ENCODE assay signal across 35 cellular contexts in the genomic region with DNA sequence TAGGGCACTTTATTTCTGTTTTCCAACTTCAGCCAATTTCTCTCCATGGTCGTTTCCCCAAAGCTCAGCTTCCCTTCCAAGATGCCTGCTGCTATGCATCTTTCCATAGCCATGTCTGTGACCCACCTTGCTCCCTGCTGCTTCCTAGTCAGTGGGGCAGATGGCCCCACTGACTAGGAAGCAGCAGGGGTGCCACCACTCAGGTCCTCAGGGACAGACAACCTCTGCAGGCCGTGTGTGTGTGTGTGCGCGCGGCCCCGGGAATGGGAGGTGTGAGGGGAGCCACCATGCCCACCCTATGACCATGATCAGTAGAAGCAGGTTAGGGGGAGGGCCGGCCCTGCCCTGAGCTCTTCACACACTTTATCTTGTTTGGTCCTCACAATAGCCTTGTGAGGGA. TPM values are rescaled to one million over a fixed set of nuclear protein-coding genes. Genes with fewer than 3 reads are reported as not detected.
"Had no signal": no experiment of that assay in that cellular context is flagged by ENCODE, and none has a peak within 500 bp of the region (broad histone marks: within the 10 kb centered on the region; RNA-seq: fewer than 3 reads in every experiment).

No MANE protein-coding gene starts in this region.

- H3K4me1 Mint-ChIP-seq: activated CD4-positive, alpha-beta T cell treated with anti-CD3 and anti-CD28 coated beads, Interleukin-2, amount 10 ng/mL, durations not matched to agents 24 days and 14 days; central memory CD8-positive, alpha-beta T cell; immature natural killer cell had no signal

- H3K4me3 Mint-ChIP-seq: activated CD4-positive, alpha-beta memory T cell treated with anti-CD3 and anti-CD28 coated beads for 36 hours; activated CD4-positive, alpha-beta T cell treated with anti-CD3 and anti-CD28 coated beads, Interleukin-2, amount 10 ng/mL, durations not matched to agents 24 days and 14 days; activated T-cell treated with anti-CD3 and anti-CD28 coated beads, Interleukin-2, amount 50 U/mL, for 4 hours; activated T-helper 17 cell treated with anti-CD3 and anti-CD28 coated beads, Interleukin-2, amount 50 U/mL, for 72 hours; central memory CD8-positive, alpha-beta T cell; dendritic cell treated with granulocyte-macrophage colony-stimulating factor and Interleukin-4, amounts not matched to agents 40 ng/mL and 50 ng/mL, for 4 days; endodermal cell; immature natural killer cell; mesothelial cell of epicardium; naive thymus-derived CD4-positive, alpha-beta T cell; stimulated activated naive B cell treated with anti-CD40 and anti-IgM and Interleukin-4, amounts not matched to agents 10 μg/mL and 1 μg/mL and 100 μg/mL, for 72 hours; T-helper 17 cell had no signal

- H3K4me3 ChIP-seq: heart left ventricle, stomach, tibial artery, upper lobe of right lung had no signal

- DNase-seq: activated CD4-positive, alpha-beta memory T cell treated with anti-CD3 and anti-CD28 coated beads for 36 hours; activated CD4-positive, alpha-beta T cell treated with anti-CD3 and anti-CD28 coated beads, Interleukin-2, amount 10 ng/mL, durations not matched to agents 24 days and 14 days; activated CD4-positive, CD25-positive, alpha-beta regulatory T cell treated with anti-CD3 and anti-CD28 coated beads, Interleukin-2, amount 50 U/mL, for 72 hours; activated gamma-delta T cell treated with Interleukin-2 at 50 U/mL for 16 hours; activated naive CD4-positive, alpha-beta T cell treated with anti-CD3 and anti-CD28 coated beads, Interleukin-2, amount 50 U/mL, for 16 hours; activated T-cell treated with anti-CD3 and anti-CD28 coated beads, Interleukin-2, amount 50 U/mL, for 4 hours; anterior cingulate cortex; endodermal cell; foreskin fibroblast; heart left ventricle; hypothalamus; immature natural killer cell; kidney; left colon; mammary epithelial cell; naive thymus-derived CD4-positive, alpha-beta T cell; small intestine; stimulated activated CD4-positive, alpha-beta T cell treated with anti-CD3 and anti-CD28 coated beads, Interleukin-1b, Interleukin-23, amount 100 ng/mL, for 48 hours; stimulated activated naive B cell treated with anti-CD40 and anti-IgM and Interleukin-4, amounts not matched to agents 10 μg/mL and 1 μg/mL and 100 μg/mL, for 72 hours; stomach; T-helper 17 cell; T1000; tibial artery; upper lobe of right lung had no signal

- H3K27me3 Mint-ChIP-seq: activated CD4-positive, alpha-beta memory T cell treated with anti-CD3 and anti-CD28 coated beads for 36 hours had no signal

- H3K27ac Mint-ChIP-seq: activated CD4-positive, alpha-beta memory T cell treated with anti-CD3 and anti-CD28 coated beads for 36 hours; activated CD4-positive, alpha-beta T cell treated with anti-CD3 and anti-CD28 coated beads, Interleukin-2, amount 10 ng/mL, durations not matched to agents 24 days and 14 days; dendritic cell treated with granulocyte-macrophage colony-stimulating factor and Interleukin-4, amounts not matched to agents 40 ng/mL and 50 ng/mL, for 4 days; endodermal cell; immature natural killer cell; mesothelial cell of epicardium; stimulated activated naive B cell treated with anti-CD40 and anti-IgM and Interleukin-4, amounts not matched to agents 10 μg/mL and 1 μg/mL and 100 μg/mL, for 72 hours; T-helper 17 cell had no signal

- H3K36me3 ChIP-seq: heart left ventricle, stomach, tibial artery, upper lobe of right lung had no signal

- ATAC-seq: activated T-cell treated with anti-CD3 and anti-CD28 coated beads, Interleukin-2, amount 50 U/mL, for 4 hours; activated T-helper 17 cell treated with anti-CD3 and anti-CD28 coated beads, Interleukin-2, amount 50 U/mL, for 72 hours; esophagus mucosa; heart left ventricle; left colon; naive thymus-derived CD4-positive, alpha-beta T cell; sciatic nerve; stimulated activated naive B cell treated with anti-CD40 and anti-IgM and Interleukin-4, amounts not matched to agents 10 μg/mL and 1 μg/mL and 100 μg/mL, for 72 hours; T-helper 17 cell; upper lobe of right lung had no signal

- H3K9me3 Mint-ChIP-seq: activated CD4-positive, alpha-beta memory T cell treated with anti-CD3 and anti-CD28 coated beads for 36 hours; activated CD4-positive, alpha-beta T cell treated with anti-CD3 and anti-CD28 coated beads, Interleukin-2, amount 10 ng/mL, durations not matched to agents 24 days and 14 days; activated T-cell treated with anti-CD3 and anti-CD28 coated beads, Interleukin-2, amount 50 U/mL, for 4 hours; activated T-helper 17 cell treated with anti-CD3 and anti-CD28 coated beads, Interleukin-2, amount 50 U/mL, for 72 hours; central memory CD8-positive, alpha-beta T cell; dendritic cell treated with granulocyte-macrophage colony-stimulating factor and Interleukin-4, amounts not matched to agents 40 ng/mL and 50 ng/mL, for 4 days; endodermal cell; immature natural killer cell; mesothelial cell of epicardium; naive thymus-derived CD4-positive, alpha-beta T cell; stimulated activated naive B cell treated with anti-CD40 and anti-IgM and Interleukin-4, amounts not matched to agents 10 μg/mL and 1 μg/mL and 100 μg/mL, for 72 hours had no signal

- H3K9me3 ChIP-seq: heart left ventricle, stomach, tibial artery, upper lobe of right lung had no signal

- H3K36me3 Mint-ChIP-seq: activated CD4-positive, alpha-beta memory T cell treated with anti-CD3 and anti-CD28 coated beads for 36 hours; immature natural killer cell; mesothelial cell of epicardium; naive thymus-derived CD4-positive, alpha-beta T cell; stimulated activated naive B cell treated with anti-CD40 and anti-IgM and Interleukin-4, amounts not matched to agents 10 μg/mL and 1 μg/mL and 100 μg/mL, for 72 hours had no signal

- H3K27ac ChIP-seq: heart left ventricle, tibial artery, upper lobe of right lung had no signal

- H3K27me3 ChIP-seq: heart left ventricle, upper lobe of right lung had no signal

RNA-seq across cellular contexts. Expression of a gene that starts 2.7 kb away (rescaled TPM):
- total RNA-seq: activated CD4-positive, alpha-beta memory T cell treated with anti-CD3 and anti-CD28 coated beads for 36 hours; activated CD4-positive, alpha-beta T cell treated with anti-CD3 and anti-CD28 coated beads, Interleukin-2, amount 10 ng/mL, durations not matched to agents 24 days and 14 days; activated T-cell treated with anti-CD3 and anti-CD28 coated beads, Interleukin-2, amount 50 U/mL, for 4 hours; activated T-helper 17 cell treated with anti-CD3 and anti-CD28 coated beads, Interleukin-2, amount 50 U/mL, for 72 hours; endodermal cell; naive thymus-derived CD4-positive, alpha-beta T cell; T-helper 17 cell had no signal

RNA-seq across cellular contexts. Expression of a gene that starts 54.4 kb away (rescaled TPM):
- total RNA-seq: activated CD4-positive, alpha-beta memory T cell treated with anti-CD3 and anti-CD28 coated beads for 36 hours; activated CD4-positive, alpha-beta T cell treated with anti-CD3 and anti-CD28 coated beads, Interleukin-2, amount 10 ng/mL, durations not matched to agents 24 days and 14 days; activated T-cell treated with anti-CD3 and anti-CD28 coated beads, Interleukin-2, amount 50 U/mL, for 4 hours; activated T-helper 17 cell treated with anti-CD3 and anti-CD28 coated beads, Interleukin-2, amount 50 U/mL, for 72 hours; bronchial epithelial cell; endodermal cell; esophagus mucosa; heart left ventricle; kidney; left colon; liver; mammary epithelial cell; mesothelial cell of epicardium; naive thymus-derived CD4-positive, alpha-beta T cell; osteocyte; posterior vena cava; renal cortical epithelial cell; sciatic nerve; stomach; T-helper 17 cell; upper lobe of right lung had no signal
